1 cellular context compared by ENCODE assay signal in genomic region chr1:29984544-29985375, GRCh38.
TF ChIP-seq lines count a peak whose summit lies in the region.

No MANE protein-coding gene starts in this region.

TF ChIP-seq in H1, 55 proteins besides CTCF, POLR2A, EP300 and RAD21 (continued from another document):
- TF ChIP-seq, protein P1, sequence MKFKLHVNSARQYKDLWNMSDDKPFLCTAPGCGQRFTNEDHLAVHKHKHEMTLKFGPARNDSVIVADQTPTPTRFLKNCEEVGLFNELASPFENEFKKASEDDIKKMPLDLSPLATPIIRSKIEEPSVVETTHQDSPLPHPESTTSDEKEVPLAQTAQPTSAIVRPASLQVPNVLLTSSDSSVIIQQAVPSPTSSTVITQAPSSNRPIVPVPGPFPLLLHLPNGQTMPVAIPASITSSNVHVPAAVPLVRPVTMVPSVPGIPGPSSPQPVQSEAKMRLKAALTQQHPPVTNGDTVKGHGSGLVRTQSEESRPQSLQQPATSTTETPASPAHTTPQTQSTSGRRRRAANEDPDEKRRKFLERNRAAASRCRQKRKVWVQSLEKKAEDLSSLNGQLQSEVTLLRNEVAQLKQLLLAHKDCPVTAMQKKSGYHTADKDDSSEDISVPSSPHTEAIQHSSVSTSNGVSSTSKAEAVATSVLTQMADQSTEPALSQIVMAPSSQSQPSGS (IDR thresholded peaks at IDR 0.05; ENCODE audit: low read length), result no peak
- TF ChIP-seq HDAC6 (IDR thresholded peaks at IDR 0.05; ENCODE audit: low read depth, low read length) (no peak), TEAD4 (IDR thresholded peaks at IDR 0.05; ENCODE audit: low read depth, low read length) (no peak), CBX5 (IDR thresholded peaks at IDR 0.05; ENCODE audit: low read depth, low read length) (no peak)
